8 cellular contexts compared by ENCODE assay signal in genomic region chr2:18149660-18150246, GRCh38.
DNase-seq lines count a peak whose midpoint lies in the region; ATAC-seq and TF ChIP-seq lines count a peak whose summit lies in the region.

No MANE protein-coding gene starts in this region.

- no peaks in the 10 kb centered on the region for H3K9me2 ChIP-seq in PC-3 (replicated peaks; ENCODE audit: low read length)

- no peak overlapping the region for H3K4ac ChIP-seq in IMR-90 (ENCODE audit: low read depth, low read length)

- BruUV-seq in IMR-90 (replicated peaks; lab: Mats Ljungman, UMichigan) = no TSS peak
- no TSS peak for BruUV-seq in PC-3 (replicated peaks; lab: Mats Ljungman, UMichigan)

- H2BK15ac ChIP-seq in IMR-90 (ENCODE audit: low read depth, low read length) = no peak overlapping the region

- DNase-seq in AG10803 (ENCODE audit: low read depth) (peak; percentile 58), IMR-90 (peak; percentile 63), PC-3 (peak; percentile 81), epithelial cell of esophagus (ENCODE audit: low read depth) (peak; percentile 62), prostate gland (ENCODE audit: low spot score) (no peak), suprapubic skin (ENCODE audit: low spot score in 2 of 2) (no peak)
- no peak for DNase-seq in effector CD8-positive, alpha-beta T cell (lab: John Stamatoyannopoulos, UW)

- H3F3A ChIP-seq in PC-3 (ENCODE audit: low read length, unreplicated experiment) = no peaks in the 10 kb centered on the region

- H2AK9ac ChIP-seq in IMR-90 (replicated peaks; ENCODE audit: low read depth, low read length, poor library complexity) = no peak overlapping the region

- no peak overlapping the region for H3K18ac ChIP-seq in IMR-90 (ENCODE audit: low read depth, low read length)

- no peak for TF ChIP-seq EP300 in suprapubic skin (IDR thresholded peaks at IDR 0.05)

- no peaks in the 10 kb centered on the region for H3K79me1 ChIP-seq in IMR-90 (ENCODE audit: low read depth in 1 of 2, low read length in 2 of 2)

- H3K56ac ChIP-seq in IMR-90 (ENCODE audit: extremely low read depth, insufficient read depth, low read length) = no peak overlapping the region

- no CpG with 5 or more reads among the region's 3 CpGs for WGBS in IMR-90 (ENCODE audit: extremely low coverage in 2 of 2, insufficient read length in 1 of 2), 2 experiments
- WGBS in prostate gland = 10% methylated on average over 3 of the region's 3 CpGs
- WGBS in suprapubic skin = 15% methylated on average over 3 of the region's 3 CpGs

- no peaks in the 10 kb centered on the region for H3K9me3 ChIP-seq in IMR-90 (ENCODE audit: control insufficient read depth, insufficient read depth, low read length)
- no peaks in the 10 kb centered on the region for H3K9me3 ChIP-seq in PC-3 (ENCODE audit: low read length)
- H3K9me3 ChIP-seq in prostate gland = no peaks in the 10 kb centered on the region
- H3K9me3 ChIP-seq in suprapubic skin = no peaks in the 10 kb centered on the region

- dilution Hi-C loops in IMR-90 (cut with HindIII; ENCODE audit: low sequenced_read_pairs, unreplicated experiment) = no loop called here

- H3K9me1 ChIP-seq in IMR-90 (ENCODE audit: insufficient read depth, low read length) = no peaks in the 10 kb centered on the region

- H3K79me2 ChIP-seq in PC-3 (ENCODE audit: low read length) = no peaks in the 10 kb centered on the region

- H3K9ac ChIP-seq in IMR-90 (ENCODE audit: low read depth, low read length) (no peak overlapping the region), PC-3 (ENCODE audit: low read length) (no peak overlapping the region)

- POLR2A ChIA-PET in IMR-90 (lab: Charles Lee; ENCODE audit: unreplicated experiment) = no interaction called here
- POLR2A ChIA-PET in PC-3 (lab: Charles Lee; ENCODE audit: unreplicated experiment) = no interaction called here

- H3K27ac ChIP-seq in IMR-90 (ENCODE audit: insufficient read depth, low read length) (no peak overlapping the region), PC-3 (ENCODE audit: low read length) (no peak overlapping the region), prostate gland (no peak overlapping the region), suprapubic skin (no peak overlapping the region)

- TF ChIP-seq CTCF in AG10803 (conservative IDR thresholded peaks at IDR 0.05; ENCODE audit: low read length) (peak; percentile 91), IMR-90 (conservative IDR thresholded peaks at IDR 0.05; ENCODE audit: low read depth, low read length) (peak; percentile 77), PC-3 (conservative IDR thresholded peaks at IDR 0.05; ENCODE audit: low read depth, low read length) (peak; percentile 83), epithelial cell of esophagus (IDR thresholded peaks at IDR 0.05; ENCODE audit: insufficient read depth, low read depth, low read length, missing control alignments) (peak; percentile 85), prostate gland (IDR thresholded peaks at IDR 0.05) (peak in 3 of 4 experiments; percentile 64 to 66 (median 64)), suprapubic skin (IDR thresholded peaks at IDR 0.05) (peak in 1 of 2 donors; percentile 65)

- no peaks in the 10 kb centered on the region for H4K20me1 ChIP-seq in IMR-90 (ENCODE audit: insufficient read depth, low read length)
- no peaks in the 10 kb centered on the region for H4K20me1 ChIP-seq in PC-3 (ENCODE audit: low read length)

- peak; percentile 75 for ATAC-seq in GM18870 (IDR thresholded peaks at IDR 0.05; ENCODE audit: unreplicated experiment)
- ATAC-seq in IMR-90 (ENCODE audit: low read depth) = peak; percentile 75
- ATAC-seq in PC-3 = peak; percentile 37; the same call in 1 of the 2 replicates

- H2AK5ac ChIP-seq in IMR-90 (ENCODE audit: low read depth, low read length) = no peak overlapping the region

- H2BK20ac ChIP-seq in IMR-90 (ENCODE audit: low read depth, low read length) = no peak overlapping the region

- no peak overlapping the region for H2BK5ac ChIP-seq in IMR-90 (ENCODE audit: low read depth, low read length, poor library complexity, severe bottlenecking)

- no peaks in the 10 kb centered on the region for H3K36me3 ChIP-seq in IMR-90 (ENCODE audit: control insufficient read depth, insufficient read depth, low read length)
- H3K36me3 ChIP-seq in PC-3 (ENCODE audit: low read depth, low read length) = no peaks in the 10 kb centered on the region
- no peaks in the 10 kb centered on the region for H3K36me3 ChIP-seq in prostate gland
- H3K36me3 ChIP-seq in suprapubic skin = no peaks in the 10 kb centered on the region

- H2BK120ac ChIP-seq in IMR-90 (ENCODE audit: low read depth, low read length) = no peak overlapping the region

- H3K14ac ChIP-seq in IMR-90 (replicated peaks; ENCODE audit: low read depth, low read length) = no peak overlapping the region

- TF ChIP-seq RAD21 in IMR-90 (IDR thresholded peaks at IDR 0.05; ENCODE audit: low read length) = peak; percentile 72

- no peak overlapping the region for H4K8ac ChIP-seq in IMR-90 (ENCODE audit: low read depth in 2 of 2, low read length in 2 of 2)

- H3K23ac ChIP-seq in IMR-90 (ENCODE audit: low read depth, low read length) = no peak overlapping the region

- no peak overlapping the region for H4K5ac ChIP-seq in IMR-90 (ENCODE audit: low read depth, low read length)

- H2AFZ ChIP-seq in IMR-90 (replicated peaks; ENCODE audit: low read length, poor library complexity) (no peak overlapping the region), PC-3 (ENCODE audit: low read length) (no peak overlapping the region)

- no peak overlapping the region for H3K4me2 ChIP-seq in IMR-90 (ENCODE audit: low read depth, low read length)
- H3K4me2 ChIP-seq in PC-3 (ENCODE audit: low read length) = no peak overlapping the region

- no peak overlapping the region for H3K4me3 ChIP-seq in AG10803 (ENCODE audit: low read length)
- H3K4me3 ChIP-seq in IMR-90 (ENCODE audit: insufficient read depth, low read depth, low read length) = no peak overlapping the region
- H3K4me3 ChIP-seq in PC-3 (ENCODE audit: low read length) = no peak overlapping the region
- H3K4me3 ChIP-seq in epithelial cell of esophagus (ENCODE audit: low read length) = no peak overlapping the region
- no peak overlapping the region for H3K4me3 ChIP-seq in prostate gland
- no peak overlapping the region for H3K4me3 ChIP-seq in suprapubic skin

- no peaks in the 10 kb centered on the region for H3K4me1 ChIP-seq in IMR-90 (ENCODE audit: control insufficient read depth, insufficient read depth, low read length)
- peaks cover 10% of the 10 kb centered on the region for H3K4me1 ChIP-seq in PC-3 (ENCODE audit: insufficient read depth, low read length)
- no peaks in the 10 kb centered on the region for H3K4me1 ChIP-seq in prostate gland (replicated peaks)
- H3K4me1 ChIP-seq in suprapubic skin = no peaks in the 10 kb centered on the region

- H3K27me3 ChIP-seq in IMR-90 (ENCODE audit: control insufficient read depth, insufficient read depth, low read length) (peaks cover 6% of the 10 kb centered on the region), PC-3 (ENCODE audit: low read length) (no peaks in the 10 kb centered on the region; the same call in 1 of the 2 replicates), prostate gland (replicated peaks; ENCODE audit: insufficient read depth) (no peaks in the 10 kb centered on the region), suprapubic skin (no peaks in the 10 kb centered on the region)

- no peak overlapping the region for H4K91ac ChIP-seq in IMR-90 (ENCODE audit: insufficient read depth, low read depth, low read length)

- intact Hi-C loops in IMR-90 (cut with micrococcal nuclease) (loop anchor here (1.0 to 10.0 kb wide), 2 partner anchors 298 to 425 kb away; no protein-coding TSS in a partner anchor), PC-3 (cut with micrococcal nuclease) (loop anchor here (5.0 to 10.0 kb wide), 2 partner anchors 297 to 425 kb away; no protein-coding TSS in a partner anchor), prostate gland (cut with DNase I) (loop anchor here (5.0 kb wide), 1 partner anchor 297 kb away; no protein-coding TSS in a partner anchor)

- TF ChIP-seq POLR2A in IMR-90 (IDR thresholded peaks at IDR 0.05; ENCODE audit: low read depth, low read length) (no peak), prostate gland (IDR thresholded peaks at IDR 0.05) (no peak), suprapubic skin (IDR thresholded peaks at IDR 0.05) (no peak)

- CTCF ChIA-PET in IMR-90 (lab: Yijun Ruan, JAX) = interaction anchor here (0.7 to 1.6 kb wide), 11 partner anchors 11 to 305 kb away, joined by 3 to 8 read pairs (median 4); no protein-coding TSS in a partner anchor
- CTCF ChIA-PET in PC-3 (lab: Charles Lee) = interaction anchor here (0.6 kb wide), 1 partner anchor 25 kb away, joined by 5 read pairs; no protein-coding TSS in a partner anchor

- in situ Hi-C loops in IMR-90 (cut with MboI; ENCODE audit: low sequenced_read_pairs) = loop anchor here (25.0 kb wide), 1 partner anchor 287 kb away; no protein-coding TSS in a partner anchor

TF ChIP-seq in IMR-90, 13 proteins besides CTCF, POLR2A, EP300 and RAD21:
- TF ChIP-seq BHLHE40 (IDR thresholded peaks at IDR 0.05; ENCODE audit: low read depth, low read length) (no peak), SMC3 (IDR thresholded peaks at IDR 0.05; ENCODE audit: low read depth, low read length) (peak; percentile 80), MAFK (IDR thresholded peaks at IDR 0.05; ENCODE audit: low read depth, low read length) (peak; percentile 41; the same call in 1 of the 2 replicates), FOS (IDR thresholded peaks at IDR 0.05; ENCODE audit: low read depth, low read length) (no peak)
- TF ChIP-seq, protein P1, sequence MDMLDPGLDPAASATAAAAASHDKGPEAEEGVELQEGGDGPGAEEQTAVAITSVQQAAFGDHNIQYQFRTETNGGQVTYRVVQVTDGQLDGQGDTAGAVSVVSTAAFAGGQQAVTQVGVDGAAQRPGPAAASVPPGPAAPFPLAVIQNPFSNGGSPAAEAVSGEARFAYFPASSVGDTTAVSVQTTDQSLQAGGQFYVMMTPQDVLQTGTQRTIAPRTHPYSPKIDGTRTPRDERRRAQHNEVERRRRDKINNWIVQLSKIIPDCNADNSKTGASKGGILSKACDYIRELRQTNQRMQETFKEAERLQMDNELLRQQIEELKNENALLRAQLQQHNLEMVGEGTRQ (IDR thresholded peaks at IDR 0.05; ENCODE audit: low read depth, low read length) = no peak

Comparison
In these comparisons a context has a peak if more than half of its experiments do, and no peak if none do; other contexts are left out.
1. DNase-seq: peak in AG10803 (single experiment), IMR-90 (single experiment), PC-3 (single experiment) and epithelial cell of esophagus (single experiment); none in prostate gland (single experiment), effector CD8-positive, alpha-beta T cell (single experiment) and suprapubic skin (0 of 2).
2. Peak in every context shown above with its lines, with median percentiles within 50 percentile points of each other: ATAC-seq.